Comparison of ENCODE assay signal across 11 cellular contexts in the genomic region with DNA sequence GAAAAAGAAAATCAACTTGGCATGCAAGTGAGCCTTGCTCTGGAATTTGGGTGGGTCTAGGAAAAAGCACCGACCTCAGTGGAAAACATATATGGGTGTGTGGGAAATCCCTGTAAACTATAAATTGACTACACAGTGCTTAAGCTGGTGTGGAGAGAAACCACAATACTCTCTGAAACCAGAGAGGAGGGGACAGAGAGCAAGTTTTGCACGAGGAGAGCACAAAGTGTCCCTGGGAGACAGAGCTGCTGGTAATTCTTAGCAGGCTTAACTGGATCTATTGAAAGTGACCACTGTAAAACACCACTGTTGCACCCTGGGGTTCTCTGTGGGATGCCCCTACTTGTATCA. TPM values are rescaled to one million over a fixed set of nuclear protein-coding genes. Genes with fewer than 3 reads are reported as not detected.
A peak's percentile ranks its signal among the peaks of the same experiment; 100 is the strongest.
DNase-seq lines count a peak whose midpoint lies in the region; ATAC-seq and TF ChIP-seq lines count a peak whose summit lies in the region.
"Had no signal": no experiment of that assay in that cellular context is flagged by ENCODE, and none has a peak within 500 bp of the region (broad histone marks: within the 10 kb centered on the region; RNA-seq: fewer than 3 reads in every experiment).

No MANE protein-coding gene starts in this region.

- ATAC-seq in GM18511 (IDR thresholded peaks at IDR 0.05; ENCODE audit: unreplicated experiment) (peak; percentile 79), GM21423 (IDR thresholded peaks at IDR 0.05; ENCODE audit: unreplicated experiment) (peak; percentile 71), HG03175 (IDR thresholded peaks at IDR 0.05; ENCODE audit: unreplicated experiment) (peak; percentile 73), PC-3 (no peak), psoas muscle (no peak)
- ATAC-seq: SK-N-SH treated with all-trans-retinoic acid at 6 μM for 48 hours had no signal

- WGBS in hepatocyte (ENCODE audit: low lambda C conversion rate, missing lambda C conversion rate): 17% methylated on average over 2 of the region's 2 CpGs
- 19 to 32% (median 23%) methylated on average over 2 of the region's 2 CpGs for whole genome bisulfite sequencing in psoas muscle, 3 donors

- BruUV-seq in PC-3 (replicated peaks; lab: Mats Ljungman, UMichigan): no TSS peak

- intact Hi-C loops in PC-3 (cut with micrococcal nuclease): no loop called here
- intact Hi-C loops in psoas muscle (cut with DNase I): no loop called here

- peaks cover 32% of the 10 kb centered on the region for H3K4me1 ChIP-seq in hepatocyte (ENCODE audit: insufficient read depth)
- peaks cover 32% of the 10 kb centered on the region for H3K4me1 ChIP-seq in PC-3 (ENCODE audit: insufficient read depth, low read length)
- no peaks in the 10 kb centered on the region for H3K4me1 ChIP-seq in psoas muscle

- no peaks in the 10 kb centered on the region for H3K9me3 ChIP-seq in hepatocyte (ENCODE audit: low read depth)
- no peaks in the 10 kb centered on the region for H3K9me3 ChIP-seq in PC-3 (ENCODE audit: low read length)
- H3K9me3 ChIP-seq in psoas muscle: no peaks in the 10 kb centered on the region

- no peaks in the 10 kb centered on the region for H3F3A ChIP-seq in PC-3 (ENCODE audit: low read length, unreplicated experiment)

- H3K36me3 ChIP-seq in hepatocyte (replicated peaks; ENCODE audit: insufficient read depth, low read depth) (no peaks in the 10 kb centered on the region), PC-3 (ENCODE audit: low read depth, low read length) (no peaks in the 10 kb centered on the region), psoas muscle (ENCODE audit: insufficient read depth in 1 of 2, low read depth in 1 of 2) (no peaks in the 10 kb centered on the region)

- H4K20me1 ChIP-seq in hepatocyte (ENCODE audit: insufficient read depth, poor library complexity, severe bottlenecking) (no peaks in the 10 kb centered on the region), PC-3 (ENCODE audit: low read length) (no peaks in the 10 kb centered on the region)

- no peak for TF ChIP-seq CTCF in hepatocyte (IDR thresholded peaks at IDR 0.05; ENCODE audit: poor library complexity)
- TF ChIP-seq CTCF in RWPE1 (conservative IDR thresholded peaks at IDR 0.05; ENCODE audit: low read depth): no peak
- TF ChIP-seq CTCF in PC-3 (conservative IDR thresholded peaks at IDR 0.05; ENCODE audit: low read depth, low read length): no peak
- TF ChIP-seq CTCF in psoas muscle (IDR thresholded peaks at IDR 0.05): no peak

- POLR2A ChIA-PET in RWPE1 (lab: Yijun Ruan, JAX; ENCODE audit: low non-redundant PET) (no interaction called here), PC-3 (lab: Charles Lee; ENCODE audit: unreplicated experiment) (no interaction called here)

- H3K79me2 ChIP-seq in hepatocyte: no peaks in the 10 kb centered on the region
- no peaks in the 10 kb centered on the region for H3K79me2 ChIP-seq in PC-3 (ENCODE audit: low read length)

- H3K9me2 ChIP-seq in hepatocyte (replicated peaks; ENCODE audit: insufficient read depth) (no peaks in the 10 kb centered on the region), PC-3 (replicated peaks; ENCODE audit: low read length) (no peaks in the 10 kb centered on the region)

- H3K9ac ChIP-seq in PC-3 (ENCODE audit: low read length): no peak overlapping the region

- peak; percentile 26 for DNase-seq in hepatocyte (ENCODE audit: low spot score)
- DNase-seq in RWPE1 (ENCODE audit: low spot score): no peak
- no peak for DNase-seq in hepatic stellate cell (ENCODE audit: low spot score)
- DNase-seq in PC-3: no peak
- no peak for DNase-seq in psoas muscle
- DNase-seq: activated T-cell treated with anti-CD3 and anti-CD28 coated beads for 4 hours had no signal

- H3K27ac ChIP-seq in hepatocyte: peak overlapping the region; percentile 76
- no peak overlapping the region for H3K27ac ChIP-seq in RWPE1
- H3K27ac ChIP-seq in PC-3 (ENCODE audit: low read length): no peak overlapping the region
- H3K27ac ChIP-seq in psoas muscle: no peak overlapping the region

- H3K27me3 ChIP-seq in hepatocyte (no peaks in the 10 kb centered on the region), PC-3 (ENCODE audit: low read length) (no peaks in the 10 kb centered on the region), psoas muscle (ENCODE audit: insufficient read depth in 3 of 3, low read length in 2 of 3) (peaks cover 0 to 5% (median 2%) of the 10 kb centered on the region in 3 donors)

- H3K4me3 ChIP-seq in hepatocyte: no peak overlapping the region
- H3K4me3 ChIP-seq in PC-3 (ENCODE audit: low read length): no peak overlapping the region
- no peak overlapping the region for H3K4me3 ChIP-seq in psoas muscle

- CTCF ChIA-PET in RWPE1 (lab: Yijun Ruan, JAX): interaction anchor here (0.9 kb wide), 1 partner anchor 1009 kb away, joined by 5 read pairs; no protein-coding TSS in a partner anchor
- CTCF ChIA-PET in PC-3 (lab: Charles Lee): no interaction called here

- H2AFZ ChIP-seq in hepatocyte (no peak overlapping the region), PC-3 (ENCODE audit: low read length) (no peak overlapping the region)

- peak overlapping the region; percentile 48 for H3K4me2 ChIP-seq in hepatocyte
- no peak overlapping the region for H3K4me2 ChIP-seq in PC-3 (ENCODE audit: low read length)

RNA-seq across cellular contexts. Expression of gene KCNJ15, which starts 12.8 kb away (rescaled TPM):
- total RNA-seq in hepatocyte (0.40 and 0.43 TPM in 2 replicates), PC-3 (2014; rRNA removed) (0.26 TPM in 1 of 2 replicates, not detected in the other), psoas muscle (1 to 10 TPM in 1 of 4 donors, under 1 TPM in 3; 0.16 to 1.0 (median 0.37) TPM)
- polyA plus RNA-seq in hepatocyte (0.27 and 0.88 TPM in 2 replicates), psoas muscle (under 1 TPM; 0.04 to 0.10 (median 0.06) TPM)
- total RNA-seq: H7 had no signal

Comparison
In these comparisons a context has a peak if more than half of its experiments do, and no peak if none do; other contexts are left out.
1. ATAC-seq: peak in GM18511 (single experiment), GM21423 (single experiment) and HG03175 (single experiment); none in PC-3 (single experiment) and psoas muscle (0 of 4).